In the genomic region with DNA sequence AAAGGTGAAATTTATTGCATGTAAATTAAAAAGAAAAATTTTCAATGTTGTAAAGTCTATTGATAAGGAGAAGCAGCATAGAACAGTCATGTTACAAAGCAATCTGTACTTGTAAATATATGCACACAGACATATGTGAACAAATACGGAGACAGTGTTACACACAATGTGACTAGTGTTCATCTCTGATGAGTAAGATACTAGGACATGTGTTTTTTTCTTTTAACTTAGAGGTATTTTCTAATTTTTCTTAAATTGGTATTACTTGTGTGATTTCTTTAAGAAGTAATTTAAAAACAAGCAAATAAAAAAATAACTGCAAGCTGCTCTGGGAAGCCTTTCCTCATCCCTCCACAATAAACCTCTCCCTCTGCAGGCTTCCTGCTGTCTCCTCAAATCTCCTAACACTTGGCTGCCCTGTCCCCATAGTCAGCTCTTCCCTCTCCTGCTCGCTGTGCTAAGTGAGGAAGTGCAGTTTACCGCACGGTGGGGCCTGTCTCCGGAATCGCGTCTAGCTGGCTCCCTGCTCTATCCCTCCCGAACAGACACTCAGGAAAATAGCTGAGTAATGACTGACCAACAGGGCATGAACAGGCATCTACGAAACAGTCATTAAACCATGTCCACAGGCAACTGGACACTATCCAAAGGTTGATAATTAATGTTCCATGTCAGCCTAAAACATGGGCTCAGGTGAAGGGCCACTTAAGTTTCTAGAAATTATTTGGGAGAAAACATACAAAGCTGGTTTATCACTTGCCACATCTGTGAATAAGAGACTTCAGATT, we compare ENCODE assay signal across 8 cellular contexts. TPM values are rescaled to one million over a fixed set of nuclear protein-coding genes. Genes with fewer than 3 reads are reported as not detected.
DNase-seq lines count a peak whose midpoint lies in the region; ATAC-seq and TF ChIP-seq lines count a peak whose summit lies in the region.

No MANE protein-coding gene starts in this region.

- H3K27ac Mint-ChIP-seq in neural crest cell (ENCODE audit: unreplicated experiment), result no peak overlapping the region

- peak; percentile 39 for DNase-seq in 8988T
- peak; percentile 86 for DNase-seq in HK-2 (ENCODE audit: unreplicated experiment)
- peak; percentile 55 for DNase-seq in SW480 (ENCODE audit: low spot score)
- DNase-seq in fibroblast of the conjunctiva (ENCODE audit: low read depth), result peak; percentile 59
- DNase-seq in neural crest cell (ENCODE audit: low read depth, low spot score), result peak; percentile 15
- DNase-seq in activated naive CD4-positive, alpha-beta T cell treated with Interleukin-2 at 50 U/mL for 16 hours, result no peak
- no peak for DNase-seq in effector CD4-positive, alpha-beta T cell

- H3K36me3 Mint-ChIP-seq in neural crest cell (ENCODE audit: low read depth), result no peaks in the 10 kb centered on the region

- H3K4me3 Mint-ChIP-seq in neural crest cell, result no peak overlapping the region

- no peaks in the 10 kb centered on the region for H3K9me3 Mint-ChIP-seq in neural crest cell

- TF ChIP-seq CTCF in neural crest cell (conservative IDR thresholded peaks at IDR 0.05), result no peak

- no peak for ATAC-seq in HG02938 (IDR thresholded peaks at IDR 0.05; ENCODE audit: unreplicated experiment)

- peaks cover 17% of the 10 kb centered on the region for H3K4me1 Mint-ChIP-seq in neural crest cell

- no peaks in the 10 kb centered on the region for H3K27me3 Mint-ChIP-seq in neural crest cell (ENCODE audit: low read depth)

RNA-seq across cellular contexts. Expression of a gene that starts 35.9 kb away (rescaled TPM):
- total RNA-seq in neural crest cell, result 31.7 and 32.5 TPM in 2 replicates

RNA-seq across cellular contexts. Expression of a gene that starts 56.1 kb away (rescaled TPM):
- total RNA-seq in neural crest cell, result 89.2 and 91.6 TPM in 2 replicates

Comparison
In these comparisons a context has a peak if more than half of its experiments do, and no peak if none do; other contexts are left out.
1. DNase-seq: peak in 8988T (single experiment), HK-2 (single experiment), SW480 (single experiment), fibroblast of the conjunctiva (single experiment) and neural crest cell (single experiment); none in activated naive CD4-positive, alpha-beta T cell treated with Interleukin-2 at 50 U/mL for 16 hours (single experiment) and effector CD4-positive, alpha-beta T cell (single experiment).